ENCODE assay signal across 8 cellular contexts in genomic region chr2:47767880-47768609, GRCh38. TPM values are rescaled to one million over a fixed set of nuclear protein-coding genes. Genes with fewer than 3 reads are reported as not detected.
DNase-seq lines count a peak whose midpoint lies in the region; ATAC-seq lines count a peak whose summit lies in the region.

No MANE protein-coding gene starts in this region.

- ATAC-seq in GM19397 (IDR thresholded peaks at IDR 0.05; ENCODE audit: unreplicated experiment) (peak; percentile 64), left lobe of liver (peak; percentile 96)

- DNase-seq in CD1c-positive myeloid dendritic cell (ENCODE audit: extremely low spot score) (peak; percentile 59), NCI-H1092 treated with DMSO at 0.1 percent for 48 hours (lab: John Stamatoyannopoulos, UW) (peak; percentile 34), left lobe of liver (ENCODE audit: low spot score) (peak; percentile 76), NCI-H1048 (lab: John Stamatoyannopoulos, UW) (no peak)
- DNase-seq in activated CD4-positive, CD25-positive, alpha-beta regulatory T cell treated with anti-CD3 and anti-CD28 coated beads, Interleukin-2, amount 50 U/mL, for 16 hours (ENCODE audit: low read depth, low spot score) = peak; percentile 44
- DNase-seq in central memory CD4-positive, alpha-beta T cell = peak; percentile 48
- peak; percentile 50 to 72 for DNase-seq in stimulated activated CD4-positive, alpha-beta T cell treated with anti-CD3 and anti-CD28 coated beads, Interleukin-4, amount 100 ng/mL, for 4 hours

RNA-seq across cellular contexts. Expression of gene MSH6, which starts 14.9 kb away (rescaled TPM):
- total RNA-seq in left lobe of liver = 19.3 TPM
